In the genomic region with DNA sequence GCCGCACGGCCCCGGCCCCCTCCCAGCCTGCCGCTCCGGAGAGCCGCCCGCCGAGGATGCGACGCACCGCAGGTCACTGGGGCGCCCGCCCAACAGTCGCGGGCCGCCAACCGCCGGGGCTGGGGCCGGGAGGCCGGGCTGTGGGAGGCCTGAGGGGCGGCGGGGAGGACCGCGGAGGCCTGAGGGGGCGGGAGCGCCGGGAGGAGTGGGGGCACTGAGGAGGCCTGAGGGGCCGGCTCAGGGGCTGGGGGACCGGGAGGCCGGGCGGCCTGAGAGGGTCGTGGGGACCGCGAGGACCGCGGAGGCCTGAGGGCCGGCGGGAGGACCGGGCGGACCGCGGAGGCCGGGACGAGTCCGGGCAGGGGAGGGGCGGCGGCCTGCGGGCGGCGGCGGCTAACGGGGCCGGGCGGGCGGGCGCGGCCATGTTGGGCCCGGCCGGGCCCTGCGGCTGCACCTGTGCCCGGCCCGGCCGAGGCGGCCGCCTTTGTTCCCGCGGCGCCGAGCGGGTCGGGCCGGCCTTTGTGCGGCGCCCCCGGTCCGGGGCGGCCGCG, we compare ENCODE assay signal across 1 cellular context.
A peak's percentile ranks its signal among the peaks of the same experiment; 100 is the strongest.
TF ChIP-seq lines count a peak whose summit lies in the region.

No MANE protein-coding gene starts in this region.

TF ChIP-seq in HepG2, 621 proteins besides CTCF, POLR2A, EP300 and RAD21:
- peak; percentile 74 for TF ChIP-seq ZFY (CRISPR knock-in tag; IDR thresholded peaks at IDR 0.05)
- peak; percentile 51; the same call in 1 of the 2 replicates for TF ChIP-seq ZFX (CRISPR knock-in tag; IDR thresholded peaks at IDR 0.05; ENCODE audit: low read depth)
- no peak for TF ChIP-seq ATRX (CRISPR knock-in tag; IDR thresholded peaks at IDR 0.05; ENCODE audit: borderline replicate concordance)
- TF ChIP-seq ZSCAN31 (CRISPR knock-in tag; IDR thresholded peaks at IDR 0.05; ENCODE audit: low read depth) = 0 out of 2 replicates have a peak, but pooled peaks have one; percentile 55
- TF ChIP-seq RBFOX2 (IDR thresholded peaks at IDR 0.05; ENCODE audit: low read depth, low read length) = 0 out of 2 replicates have a peak, but pooled peaks have one; percentile 40
- peak; percentile 50 for TF ChIP-seq YY1 (IDR thresholded peaks at IDR 0.05; ENCODE audit: insufficient read depth, insufficient replicate concordance, low read depth, low read length)
- TF ChIP-seq, protein P1, sequence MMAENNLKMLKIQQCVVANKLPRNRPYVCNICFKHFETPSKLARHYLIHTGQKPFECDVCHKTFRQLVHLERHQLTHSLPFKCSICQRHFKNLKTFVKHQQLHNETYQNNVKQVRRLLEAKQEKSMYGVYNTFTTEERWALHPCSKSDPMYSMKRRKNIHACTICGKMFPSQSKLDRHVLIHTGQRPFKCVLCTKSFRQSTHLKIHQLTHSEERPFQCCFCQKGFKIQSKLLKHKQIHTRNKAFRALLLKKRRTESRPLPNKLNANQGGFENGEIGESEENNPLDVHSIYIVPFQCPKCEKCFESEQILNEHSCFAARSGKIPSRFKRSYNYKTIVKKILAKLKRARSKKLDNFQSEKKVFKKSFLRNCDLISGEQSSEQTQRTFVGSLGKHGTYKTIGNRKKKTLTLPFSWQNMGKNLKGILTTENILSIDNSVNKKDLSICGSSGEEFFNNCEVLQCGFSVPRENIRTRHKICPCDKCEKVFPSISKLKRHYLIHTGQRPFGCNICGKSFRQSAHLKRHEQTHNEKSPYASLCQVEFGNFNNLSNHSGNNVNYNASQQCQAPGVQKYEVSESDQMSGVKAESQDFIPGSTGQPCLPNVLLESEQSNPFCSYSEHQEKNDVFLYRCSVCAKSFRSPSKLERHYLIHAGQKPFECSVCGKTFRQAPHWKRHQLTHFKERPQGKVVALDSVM (CRISPR knock-in tag; IDR thresholded peaks at IDR 0.05) = peak; percentile 68; the same call in 1 of the 2 replicates
- TF ChIP-seq, protein P2, sequence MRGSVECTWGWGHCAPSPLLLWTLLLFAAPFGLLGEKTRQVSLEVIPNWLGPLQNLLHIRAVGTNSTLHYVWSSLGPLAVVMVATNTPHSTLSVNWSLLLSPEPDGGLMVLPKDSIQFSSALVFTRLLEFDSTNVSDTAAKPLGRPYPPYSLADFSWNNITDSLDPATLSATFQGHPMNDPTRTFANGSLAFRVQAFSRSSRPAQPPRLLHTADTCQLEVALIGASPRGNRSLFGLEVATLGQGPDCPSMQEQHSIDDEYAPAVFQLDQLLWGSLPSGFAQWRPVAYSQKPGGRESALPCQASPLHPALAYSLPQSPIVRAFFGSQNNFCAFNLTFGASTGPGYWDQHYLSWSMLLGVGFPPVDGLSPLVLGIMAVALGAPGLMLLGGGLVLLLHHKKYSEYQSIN (CRISPR knock-in tag; IDR thresholded peaks at IDR 0.05; ENCODE audit: borderline replicate concordance) = no peak
- TF ChIP-seq, protein P3, sequence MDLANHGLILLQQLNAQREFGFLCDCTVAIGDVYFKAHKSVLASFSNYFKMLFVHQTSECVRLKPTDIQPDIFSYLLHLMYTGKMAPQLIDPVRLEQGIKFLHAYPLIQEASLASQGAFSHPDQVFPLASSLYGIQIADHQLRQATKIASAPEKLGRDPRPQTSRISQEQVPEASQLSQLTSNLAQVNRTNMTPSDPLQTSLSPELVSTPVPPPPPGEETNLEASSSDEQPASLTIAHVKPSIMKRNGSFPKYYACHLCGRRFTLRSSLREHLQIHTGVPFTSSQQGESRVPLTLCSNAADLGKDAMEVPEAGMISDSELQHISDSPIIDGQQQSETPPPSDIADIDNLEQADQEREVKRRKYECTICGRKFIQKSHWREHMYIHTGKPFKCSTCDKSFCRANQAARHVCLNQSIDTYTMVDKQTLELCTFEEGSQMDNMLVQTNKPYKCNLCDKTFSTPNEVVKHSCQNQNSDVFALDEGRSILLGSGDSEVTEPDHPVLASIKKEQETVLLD (CRISPR knock-in tag; IDR thresholded peaks at IDR 0.05; ENCODE audit: low read depth) = peak; percentile 50; the same call in 1 of the 2 replicates
- TF ChIP-seq JUND (CRISPR knock-in tag; IDR thresholded peaks at IDR 0.05) = no peak
- TF ChIP-seq EZH2 (conservative IDR thresholded peaks at IDR 0.05; ENCODE audit: low read depth, low read length) = no peak
- no peak for TF ChIP-seq HIVEP1 (CRISPR knock-in tag; IDR thresholded peaks at IDR 0.05)
- peak; percentile 39; the same call in 1 of the 2 replicates for TF ChIP-seq PHF8 (CRISPR knock-in tag; IDR thresholded peaks at IDR 0.05)
- peak; percentile 57 for TF ChIP-seq ZNF263 (CRISPR knock-in tag; IDR thresholded peaks at IDR 0.05)
- TF ChIP-seq, protein P4, sequence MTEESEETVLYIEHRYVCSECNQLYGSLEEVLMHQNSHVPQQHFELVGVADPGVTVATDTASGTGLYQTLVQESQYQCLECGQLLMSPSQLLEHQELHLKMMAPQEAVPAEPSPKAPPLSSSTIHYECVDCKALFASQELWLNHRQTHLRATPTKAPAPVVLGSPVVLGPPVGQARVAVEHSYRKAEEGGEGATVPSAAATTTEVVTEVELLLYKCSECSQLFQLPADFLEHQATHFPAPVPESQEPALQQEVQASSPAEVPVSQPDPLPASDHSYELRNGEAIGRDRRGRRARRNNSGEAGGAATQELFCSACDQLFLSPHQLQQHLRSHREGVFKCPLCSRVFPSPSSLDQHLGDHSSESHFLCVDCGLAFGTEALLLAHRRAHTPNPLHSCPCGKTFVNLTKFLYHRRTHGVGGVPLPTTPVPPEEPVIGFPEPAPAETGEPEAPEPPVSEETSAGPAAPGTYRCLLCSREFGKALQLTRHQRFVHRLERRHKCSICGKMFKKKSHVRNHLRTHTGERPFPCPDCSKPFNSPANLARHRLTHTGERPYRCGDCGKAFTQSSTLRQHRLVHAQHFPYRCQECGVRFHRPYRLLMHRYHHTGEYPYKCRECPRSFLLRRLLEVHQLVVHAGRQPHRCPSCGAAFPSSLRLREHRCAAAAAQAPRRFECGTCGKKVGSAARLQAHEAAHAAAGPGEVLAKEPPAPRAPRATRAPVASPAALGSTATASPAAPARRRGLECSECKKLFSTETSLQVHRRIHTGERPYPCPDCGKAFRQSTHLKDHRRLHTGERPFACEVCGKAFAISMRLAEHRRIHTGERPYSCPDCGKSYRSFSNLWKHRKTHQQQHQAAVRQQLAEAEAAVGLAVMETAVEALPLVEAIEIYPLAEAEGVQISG (CRISPR knock-in tag; IDR thresholded peaks at IDR 0.05) = 0 out of 2 replicates have a peak, but pooled peaks have one; percentile 9
